26 cellular contexts compared by ENCODE assay signal in genomic region chr1:5903680-5904079, GRCh38.
DNase-seq lines count a peak whose midpoint lies in the region; ATAC-seq, FAIRE-seq and TF ChIP-seq lines count a peak whose summit lies in the region.
"Had no signal": no experiment of that assay in that cellular context is flagged by ENCODE, and none has a peak within 500 bp of the region (broad histone marks: within the 10 kb centered on the region; RNA-seq: fewer than 3 reads in every experiment).

No MANE protein-coding gene starts in this region.

- no peaks in the 10 kb centered on the region for H3K9me3 Mint-ChIP-seq in WTC11
- H3K9me3 Mint-ChIP-seq: CD14-positive monocyte; CD4-positive, alpha-beta T cell; CD8-positive, alpha-beta memory T cell; H9 had no signal

- WGBS in pancreas, 2 donors, result 91 to 95% methylated on average over 8 of the region's 8 CpGs

- TF ChIP-seq CTCF in WTC11 (IDR thresholded peaks at IDR 0.05) (no peak), pancreas (IDR thresholded peaks at IDR 0.05) (no peak)

- DNase-seq in cardiac septum (ENCODE audit: low spot score) (peak; percentile 53), Right ventricle myocardium inferior (ENCODE audit: missing footprints) (no peak), WTC11 (ENCODE audit: low spot score) (no peak), posterior vena cava (ENCODE audit: low spot score) (peak; percentile 64), SIG-M5 (lab: John Stamatoyannopoulos, UW) (no peak), NCI-H82 (lab: John Stamatoyannopoulos, UW) (no peak), pancreas (no peak)
- DNase-seq: 8988T; ACHN; AML-193; BE2C; CD4-positive, alpha-beta T cell; CD8-positive, alpha-beta memory T cell; DMS53; DMS79 treated with DMSO at 0.1 percent for 48 hours; GF-D8; GM23248; H9 had no signal

- peaks cover 0 to 16% (median 0%) of the 10 kb centered on the region in 3 donors for H3K36me3 ChIP-seq in pancreas
- H3K36me3 ChIP-seq: BE2C had no signal

- H3K27ac ChIP-seq in pancreas, result no peak overlapping the region
- H3K27ac ChIP-seq: A549; BLaER1 treated with 17β-estradiol and CSF1 and Interleukin-3, amounts not matched to agents 10 nM and 100 nM; GM23248 had no signal

- H3K4me3 Mint-ChIP-seq in WTC11, result no peak overlapping the region
- H3K4me3 Mint-ChIP-seq: CD14-positive monocyte; CD4-positive, alpha-beta T cell; CD8-positive, alpha-beta memory T cell; H9 had no signal

- CTCF ChIA-PET in WTC11 (lab: Charles Lee), result interaction anchor here (2.0 kb wide), 1 partner anchor 12 kb away, joined by 7 read pairs; no protein-coding TSS in a partner anchor

- no peaks in the 10 kb centered on the region for H3K27me3 Mint-ChIP-seq in WTC11 (ENCODE audit: low read depth)
- H3K27me3 Mint-ChIP-seq: CD4-positive, alpha-beta T cell; CD8-positive, alpha-beta memory T cell had no signal

- no peak for FAIRE-seq in pancreas (lab: Jason Lieb, UNC)
- FAIRE-seq: A549, D721Med, GM12891, GM18507, GM19239 had no signal

- no peaks in the 10 kb centered on the region for H3K9me3 ChIP-seq in pancreas
- H3K9me3 ChIP-seq: A549, BE2C had no signal

- H3K36me3 Mint-ChIP-seq in WTC11, result peaks cover 7% of the 10 kb centered on the region; the same call in 1 of the 2 replicates

- intact Hi-C loops in cardiac septum (cut with DNase I), result no loop called here
- intact Hi-C loops in Right ventricle myocardium inferior (cut with DNase I), result no loop called here
- intact Hi-C loops in posterior vena cava (cut with DNase I), result no loop called here
- intact Hi-C loops in pancreas (cut with DNase I), result no loop called here

- POLR2A ChIA-PET in WTC11 (lab: Charles Lee), result no interaction called here

- ATAC-seq in Right ventricle myocardium inferior (no peak), WTC11 (no peak), pancreas (no peak)
- ATAC-seq: A549, HCT116 had no signal

- H3K27me3 ChIP-seq in pancreas, result no peaks in the 10 kb centered on the region
- H3K27me3 ChIP-seq: BE2C; BLaER1 treated with 17β-estradiol and CSF1 and Interleukin-3, amounts not matched to agents 10 nM and 100 nM had no signal

- no peaks in the 10 kb centered on the region for H3K4me1 ChIP-seq in pancreas
- H3K4me1 ChIP-seq: A549, BE2C had no signal

- H3K27ac Mint-ChIP-seq in WTC11, result 0 out of 2 replicates have a peak overlapping the region, but pooled peaks have one; percentile 5
- H3K27ac Mint-ChIP-seq: CD14-positive monocyte; CD4-positive, alpha-beta T cell; H9 had no signal

- H3K4me3 ChIP-seq in pancreas, result no peak overlapping the region
- H3K4me3 ChIP-seq: A549; BLaER1 treated with 17β-estradiol and CSF1 and Interleukin-3, amounts not matched to agents 10 nM and 100 nM; GM23248 had no signal

- H3K4me1 Mint-ChIP-seq in WTC11, result peaks cover 16% of the 10 kb centered on the region
- H3K4me1 Mint-ChIP-seq: CD14-positive monocyte had no signal

TF ChIP-seq in WTC11, 78 proteins besides CTCF, POLR2A, EP300 and RAD21:
- TF ChIP-seq CDX4 (CRISPR knock-in tag; IDR thresholded peaks at IDR 0.05; ENCODE audit: borderline replicate concordance) (no peak), JUN (CRISPR knock-in tag; IDR thresholded peaks at IDR 0.05) (no peak), OVOL2 (CRISPR knock-in tag; IDR thresholded peaks at IDR 0.05; ENCODE audit: borderline replicate concordance) (no peak), ZNF281 (CRISPR knock-in tag; IDR thresholded peaks at IDR 0.05) (no peak), MXD4 (CRISPR knock-in tag; IDR thresholded peaks at IDR 0.05; ENCODE audit: borderline replicate concordance) (no peak), E2F5 (CRISPR knock-in tag; IDR thresholded peaks at IDR 0.05) (no peak), IRF2 (CRISPR knock-in tag; IDR thresholded peaks at IDR 0.05; ENCODE audit: borderline replicate concordance, low read depth) (no peak), SP1 (CRISPR knock-in tag; conservative IDR thresholded peaks at IDR 0.05) (no peak), JAZF1 (CRISPR knock-in tag; IDR thresholded peaks at IDR 0.05) (no peak), ZBTB21 (CRISPR knock-in tag; IDR thresholded peaks at IDR 0.05; ENCODE audit: borderline replicate concordance) (no peak), FOXK1 (CRISPR knock-in tag; IDR thresholded peaks at IDR 0.05) (no peak), ZNF232 (CRISPR knock-in tag; IDR thresholded peaks at IDR 0.05) (no peak), FOXJ3 (CRISPR knock-in tag; IDR thresholded peaks at IDR 0.05; ENCODE audit: borderline replicate concordance) (no peak), ETV6 (CRISPR knock-in tag; IDR thresholded peaks at IDR 0.05) (no peak)

Comparison
In these comparisons a context has a peak if more than half of its experiments do, and no peak if none do; other contexts are left out.
1. DNase-seq: peak in cardiac septum (single experiment) and posterior vena cava (single experiment); none in Right ventricle myocardium inferior (single experiment), WTC11 (single experiment), SIG-M5 (single experiment), NCI-H82 (single experiment) and pancreas (0 of 6).